In genomic region chr18:33576999-33577687, GRCh38 we compare ENCODE assay signal across 9 cellular contexts. TPM values are rescaled to one million over a fixed set of nuclear protein-coding genes. Genes with fewer than 3 reads are reported as not detected.
DNase-seq lines count a peak whose midpoint lies in the region; ATAC-seq and TF ChIP-seq lines count a peak whose summit lies in the region.
"Had no signal": no experiment of that assay in that cellular context is flagged by ENCODE, and none has a peak within 500 bp of the region (broad histone marks: within the 10 kb centered on the region; RNA-seq: fewer than 3 reads in every experiment).

No MANE protein-coding gene starts in this region.

- peak overlapping the region in 1 of 2 donors; percentile 15 for H3K9ac ChIP-seq in liver (ENCODE audit: low read depth in 1 of 2, low read length in 2 of 2)

- no peaks in the 10 kb centered on the region for H3K9me3 ChIP-seq in liver (ENCODE audit: control insufficient read depth in 4 of 4, low read length in 3 of 4)
- no peaks in the 10 kb centered on the region for H3K9me3 ChIP-seq in testis

- no peak for TF ChIP-seq RAD21 in liver (IDR thresholded peaks at IDR 0.05)

- H3K9me3 Mint-ChIP-seq in activated CD8-positive, alpha-beta memory T cell treated with anti-CD3 and anti-CD28 coated beads, Interleukin-2, amount 10 ng/mL, durations not matched to agents 7 days and 5 days (ENCODE audit: low read depth): no peaks in the 10 kb centered on the region

- H3K27ac Mint-ChIP-seq in activated CD8-positive, alpha-beta memory T cell treated with anti-CD3 and anti-CD28 coated beads, Interleukin-2, amount 10 ng/mL, durations not matched to agents 7 days and 5 days: peak overlapping the region; percentile 14

- H3K4me3 Mint-ChIP-seq in activated CD8-positive, alpha-beta memory T cell treated with anti-CD3 and anti-CD28 coated beads, Interleukin-2, amount 10 ng/mL, durations not matched to agents 7 days and 5 days: no peak overlapping the region

- peaks cover 14% of the 10 kb centered on the region for H3K27me3 Mint-ChIP-seq in activated CD8-positive, alpha-beta memory T cell treated with anti-CD3 and anti-CD28 coated beads, Interleukin-2, amount 10 ng/mL, durations not matched to agents 7 days and 5 days

- peaks cover 0 to 18% (median 7%) of the 10 kb centered on the region in 4 donors for H3K4me1 ChIP-seq in liver (ENCODE audit: control insufficient read depth in 4 of 4, insufficient read depth in 4 of 4, low read length in 3 of 4)
- H3K4me1 ChIP-seq in testis: no peaks in the 10 kb centered on the region

- peaks cover 5% of the 10 kb centered on the region for H3K4me1 Mint-ChIP-seq in activated CD8-positive, alpha-beta memory T cell treated with anti-CD3 and anti-CD28 coated beads, Interleukin-2, amount 10 ng/mL, durations not matched to agents 7 days and 5 days

- CTCF ChIA-PET in activated CD8-positive, alpha-beta memory T cell treated with anti-CD3 and anti-CD28 coated beads, Interleukin-2, amount 10 ng/mL, durations not matched to agents 7 days and 5 days (lab: Charles Lee): no interaction called here

- H3K4me3 ChIP-seq in astrocyte of the cerebellum (ENCODE audit: low read depth, low read length) (peak overlapping the region; percentile 76), liver (ENCODE audit: low read depth in 1 of 3, low read length in 3 of 3) (peak overlapping the region; percentile 62 to 86 (median 62)), testis (peak overlapping the region; percentile 64 to 74)

- DNase-seq in activated CD8-positive, alpha-beta memory T cell treated with anti-CD3 and anti-CD28 coated beads, Interleukin-2, amount 10 ng/mL, durations not matched to agents 7 days and 5 days: no peak
- DNase-seq in activated CD8-positive, alpha-beta memory T cell treated with anti-CD3 and anti-CD28 coated beads for 24 hours: no peak
- DNase-seq in astrocyte of the cerebellum (ENCODE audit: low read depth) (no peak), testis (no peak), amygdala (lab: John Stamatoyannopoulos, UW) (no peak), dedifferentiated amniotic fluid mesenchymal stem cell (ENCODE audit: extremely low spot score) (no peak)

- no peak for TF ChIP-seq POLR2A in testis (IDR thresholded peaks at IDR 0.05)

- intact Hi-C loops in testis (cut with DNase I; ENCODE audit: low total_unique reads): no loop called here

- 24% methylated on average over 8 of the region's 8 CpGs for WGBS in liver
- 6 to 8% methylated on average over 8 of the region's 8 CpGs for WGBS in testis, 2 donors

- TF ChIP-seq CTCF in astrocyte of the cerebellum (IDR thresholded peaks at IDR 0.05; ENCODE audit: low read depth, low read length, missing control alignments) (no peak), liver (IDR thresholded peaks at IDR 0.05; ENCODE audit: low read depth, low read length, missing input control) (no peak), testis (IDR thresholded peaks at IDR 0.05) (no peak)

- H3K36me3 Mint-ChIP-seq in activated CD8-positive, alpha-beta memory T cell treated with anti-CD3 and anti-CD28 coated beads, Interleukin-2, amount 10 ng/mL, durations not matched to agents 7 days and 5 days: peaks cover 3% of the 10 kb centered on the region

- ATAC-seq in activated CD8-positive, alpha-beta memory T cell treated with anti-CD3 and anti-CD28 coated beads, Interleukin-2, amount 10 ng/mL, durations not matched to agents 7 days and 5 days: no peak
- no peak for ATAC-seq in HG03460 (IDR thresholded peaks at IDR 0.05; ENCODE audit: unreplicated experiment)

- peak overlapping the region; percentile 83 to 93 for H3K27ac ChIP-seq in liver (ENCODE audit: low read depth in 1 of 2, low read length in 2 of 2)
- H3K27ac ChIP-seq in testis: peak overlapping the region; percentile 77 to 78
- H3K27ac ChIP-seq: epithelial cell of prostate had no signal

- no peaks in the 10 kb centered on the region for H3K36me3 ChIP-seq in liver (ENCODE audit: control insufficient read depth in 4 of 4, insufficient read depth in 3 of 4, low read depth in 1 of 4, low read length in 3 of 4)
- no peaks in the 10 kb centered on the region for H3K36me3 ChIP-seq in testis (ENCODE audit: low read depth, missing control alignments)

- H3K27me3 ChIP-seq in liver (ENCODE audit: control insufficient read depth in 4 of 4, insufficient read depth in 4 of 4, low read length in 3 of 4) (no peaks in the 10 kb centered on the region), testis (no peaks in the 10 kb centered on the region)

- in situ Hi-C loops in astrocyte of the cerebellum (cut with HindIII; ENCODE audit: low sequenced_read_pairs): no loop called here

TF ChIP-seq in liver, 16 proteins besides CTCF, POLR2A, EP300 and RAD21:
- TF ChIP-seq TAF1 (conservative IDR thresholded peaks at IDR 0.05) (no peak), FOXA2 (IDR thresholded peaks at IDR 0.05) (no peak), YY1 (IDR thresholded peaks at IDR 0.05) (no peak), SP1 (IDR thresholded peaks at IDR 0.05) (no peak), NR2F2 (IDR thresholded peaks at IDR 0.05) (no peak), MAX (IDR thresholded peaks at IDR 0.05) (no peak)
TF ChIP-seq in liver: peak in this region for 0.

RNA-seq across cellular contexts. Expression of gene ASXL3, which starts 0.9 kb away (rescaled TPM):
- not detected for total RNA-seq in activated CD8-positive, alpha-beta memory T cell treated with anti-CD3 and anti-CD28 coated beads, Interleukin-2, amount 10 ng/mL, durations not matched to agents 7 days and 5 days
- total RNA-seq in liver (1 to 10 TPM in 1 of 2 donors, under 1 TPM in 1; 0.19 to 1.3 TPM), testis (10 to 100 TPM; 15.4 to 18.0 TPM)
- polyA plus RNA-seq in liver (under 1 TPM; 0.36 to 0.42 TPM), testis (ENCODE audit: insufficient read depth, low read depth, low replicate concordance) (15.7 TPM)

Comparison
In these comparisons a context has a peak if more than half of its experiments do, and no peak if none do; other contexts are left out.
1. RNA of gene ASXL3, which starts 0.9 kb away (total RNA-seq): 15.4 to 18.0 TPM in testis; 0.19 to 1.3 TPM in liver and not detected in activated CD8-positive, alpha-beta memory T cell treated with anti-CD3 and anti-CD28 coated beads, Interleukin-2, amount 10 ng/mL, durations not matched to agents 7 days and 5 days; every median in the first group is over 4 times any median in the second.
2. Peak in every context shown above with its lines, with median percentiles within 50 percentile points of each other: H3K4me3 ChIP-seq.